In genomic region chr17:75515523-75516254, GRCh38 we compare ENCODE assay signal across 8 cellular contexts. TPM values are rescaled to one million over a fixed set of nuclear protein-coding genes. Genes with fewer than 3 reads are reported as not detected.
DNase-seq lines count a peak whose midpoint lies in the region; ATAC-seq and TF ChIP-seq lines count a peak whose summit lies in the region.

Gene CASKIN2, minus strand, starts transcription at chr17:75515537. Its CDS starts 1,733 bp downstream, at chr17:75513804.

- H3K4me1 ChIP-seq in right lobe of liver, result peaks cover 0 to 28% (median 9%) of the 10 kb centered on the region in 4 donors

- H3K27ac ChIP-seq in dorsolateral prefrontal cortex, result peak within 1 kb of the TSS; percentile 76 to 99 (median 95)
- H3K27ac ChIP-seq in right lobe of liver, result peak within 1 kb of the TSS; percentile 62 to 73 (median 62)

- WGBS in right lobe of liver (ENCODE audit: insufficient coverage, low coverage, low lambda C conversion rate, missing lambda C conversion rate), result 0% methylated on average over 15 of the region's 75 CpGs

- H3K9me3 ChIP-seq in right lobe of liver, result no peaks in the 10 kb centered on the region

- H3K27me3 ChIP-seq in dorsolateral prefrontal cortex (no peaks in the 10 kb centered on the region), right lobe of liver (no peaks in the 10 kb centered on the region)

- ATAC-seq in HG03520 (IDR thresholded peaks at IDR 0.05; ENCODE audit: unreplicated experiment) (peak; percentile 32), right lobe of liver (peak; percentile 74 to 89 (median 83))

- intact Hi-C loops in dorsolateral prefrontal cortex (cut with DNase I) (loop anchor here (1.0 to 10.0 kb wide), 7 partner anchors 58 to 191 kb away; partner anchors contain the start of genes TMEM94 (in 2 of the 2) and GRB2 (in 1 of the 2)), right lobe of liver (cut with DNase I) (loop anchor here in 1 of 2 donors (5.0 kb wide), 1 partner anchor 72 kb away; the partner anchor contains the start of gene MYO15B)

- TF ChIP-seq CTCF in dorsolateral prefrontal cortex (IDR thresholded peaks at IDR 0.05 in 54 of 56, conservative IDR thresholded peaks at IDR 0.05 in 2 of 56; ENCODE audit: low read depth in 1 of 56, partially characterized antibody in 56 of 56) (peak; percentile 68 to 99 (median 95)), right lobe of liver (IDR thresholded peaks at IDR 0.05) (peak; percentile 93 to 98 (median 94))

- H3K4me3 ChIP-seq in dorsolateral prefrontal cortex (peak within 1 kb of the TSS; percentile 55 to 99 (median 90)), right lobe of liver (peak within 1 kb of the TSS; percentile 87 to 93 (median 91))

- TF ChIP-seq POLR2A in right lobe of liver (IDR thresholded peaks at IDR 0.05), result no peak

- DNase-seq in AML-193 (lab: John Stamatoyannopoulos, UW) (peak; percentile 76 to 81), GM19240 (ENCODE audit: insufficient read length, low spot score) (peak; percentile 94), NCI-H526 (lab: John Stamatoyannopoulos, UW) (peak; percentile 81 to 98), dorsolateral prefrontal cortex (peak; percentile 93 to 97 (median 95)), right lobe of liver (peak; percentile 97 to 98 (median 98))
- peak; percentile 92 to 93 for DNase-seq in activated CD4-positive, alpha-beta T cell treated with anti-CD3 and anti-CD28 coated beads, Interleukin-2, amount 50 U/mL, for 48 hours
- DNase-seq in stimulated activated CD4-positive, alpha-beta T cell treated with anti-CD3 and anti-CD28 coated beads, Interleukin-2, amount 100 ng/mL, for 48 hours, result peak; percentile 83 to 84

- no peaks in the 10 kb centered on the region for H3K36me3 ChIP-seq in right lobe of liver

RNA-seq across cellular contexts. Expression of gene CASKIN2, which starts in this region (rescaled TPM):
- total RNA-seq in dorsolateral prefrontal cortex (10 to 100 TPM; 23.3 to 80.3 (median 41.6) TPM), right lobe of liver (10 to 100 TPM in 4 of 6 experiments, 1 to 10 TPM in 2; 9.0 to 26.0 (median 12.0) TPM)

Comparison
In these comparisons a context has a peak if more than half of its experiments do, and no peak if none do; other contexts are left out.
1. Peak in every context shown above with its lines: DNase-seq, ATAC-seq, H3K4me3 ChIP-seq and H3K27ac ChIP-seq.